ENCODE assay signal across 8 cellular contexts in genomic region chr3:42025388-42026138, GRCh38.
DNase-seq lines count a peak whose midpoint lies in the region; ATAC-seq lines count a peak whose summit lies in the region.

No MANE protein-coding gene starts in this region.

- H3K27ac Mint-ChIP-seq in activated naive CD8-positive, alpha-beta T cell treated with anti-CD3 and anti-CD28 coated beads for 36 hours = peak overlapping the region; percentile 10

- DNase-seq in activated T-cell treated with anti-CD3 and anti-CD28 coated beads, Interleukin-2, amount 50 U/mL, for 4 hours = no peak
- DNase-seq in activated T-cell treated with anti-CD3 and anti-CD28 coated beads for 4 hours (no peak), NCI-H345 treated with DMSO at 0.1 percent for 48 hours (lab: John Stamatoyannopoulos, UW; ENCODE audit: unreplicated experiment) (peak; percentile 68), Right ventricle myocardium superior (peak; percentile 91), occipital lobe (lab: John Stamatoyannopoulos, UW) (peak; percentile 81)
- DNase-seq in activated naive CD8-positive, alpha-beta T cell treated with anti-CD3 and anti-CD28 coated beads for 36 hours = no peak
- DNase-seq in effector memory CD4-positive, alpha-beta T cell = no peak

- H3K4me1 ChIP-seq in effector memory CD4-positive, alpha-beta T cell (ENCODE audit: control insufficient read depth, insufficient read depth, low read length, poor library complexity, severe bottlenecking) = peaks cover 3% of the 10 kb centered on the region

- peaks cover 66% of the 10 kb centered on the region for H3K4me1 Mint-ChIP-seq in activated T-cell treated with anti-CD3 and anti-CD28 coated beads, Interleukin-2, amount 50 U/mL, for 4 hours (ENCODE audit: low read depth)
- H3K4me1 Mint-ChIP-seq in activated naive CD8-positive, alpha-beta T cell treated with anti-CD3 and anti-CD28 coated beads for 36 hours = peaks cover 48% of the 10 kb centered on the region

- no peaks in the 10 kb centered on the region for H3K27me3 ChIP-seq in effector memory CD4-positive, alpha-beta T cell (replicated peaks; ENCODE audit: control insufficient read depth, insufficient read depth, low read length, poor library complexity, severe bottlenecking)

- no peak overlapping the region for H3K27ac ChIP-seq in effector memory CD4-positive, alpha-beta T cell (ENCODE audit: insufficient read depth, low read length, poor library complexity, severe bottlenecking)

- peaks cover 7% of the 10 kb centered on the region for H3K9me3 Mint-ChIP-seq in activated T-cell treated with anti-CD3 and anti-CD28 coated beads, Interleukin-2, amount 50 U/mL, for 4 hours
- peaks cover 4% of the 10 kb centered on the region for H3K9me3 Mint-ChIP-seq in activated naive CD8-positive, alpha-beta T cell treated with anti-CD3 and anti-CD28 coated beads for 36 hours

- no peaks in the 10 kb centered on the region for H3K9me3 ChIP-seq in effector memory CD4-positive, alpha-beta T cell (ENCODE audit: control insufficient read depth, low read length)

- intact Hi-C loops in Right ventricle myocardium superior (cut with DNase I) = loop anchor here (5.0 kb wide), 1 partner anchor 632 kb away; no protein-coding TSS in a partner anchor

- ATAC-seq in activated T-cell treated with anti-CD3 and anti-CD28 coated beads, Interleukin-2, amount 50 U/mL, for 4 hours = no peak
- ATAC-seq in HG03045 (IDR thresholded peaks at IDR 0.05; ENCODE audit: unreplicated experiment) (peak; percentile 72), Right ventricle myocardium superior (ENCODE audit: poor library complexity) (peak; percentile 98)

- peak overlapping the region; percentile 5 for H3K4me3 Mint-ChIP-seq in activated T-cell treated with anti-CD3 and anti-CD28 coated beads, Interleukin-2, amount 50 U/mL, for 4 hours
- H3K4me3 Mint-ChIP-seq in activated naive CD8-positive, alpha-beta T cell treated with anti-CD3 and anti-CD28 coated beads for 36 hours = no peak overlapping the region

- no peak overlapping the region for H3K4me3 ChIP-seq in effector memory CD4-positive, alpha-beta T cell (ENCODE audit: insufficient read depth, low read depth, low read length, poor library complexity, severe bottlenecking)

- no peaks in the 10 kb centered on the region for H3K27me3 Mint-ChIP-seq in activated T-cell treated with anti-CD3 and anti-CD28 coated beads, Interleukin-2, amount 50 U/mL, for 4 hours (ENCODE audit: low read depth)
- H3K27me3 Mint-ChIP-seq in activated naive CD8-positive, alpha-beta T cell treated with anti-CD3 and anti-CD28 coated beads for 36 hours = no peaks in the 10 kb centered on the region

- no peaks in the 10 kb centered on the region for H3K36me3 ChIP-seq in effector memory CD4-positive, alpha-beta T cell (ENCODE audit: control insufficient read depth, insufficient read depth, low read length)

- H3K36me3 Mint-ChIP-seq in activated T-cell treated with anti-CD3 and anti-CD28 coated beads, Interleukin-2, amount 50 U/mL, for 4 hours (ENCODE audit: insufficient read depth) = peaks cover 7% of the 10 kb centered on the region
- H3K36me3 Mint-ChIP-seq in activated naive CD8-positive, alpha-beta T cell treated with anti-CD3 and anti-CD28 coated beads for 36 hours = peaks cover 7% of the 10 kb centered on the region

Comparison
In these comparisons a context has a peak if more than half of its experiments do, and no peak if none do; other contexts are left out.
1. ATAC-seq: peak in HG03045 (single experiment) and Right ventricle myocardium superior (single experiment); none in activated T-cell treated with anti-CD3 and anti-CD28 coated beads, Interleukin-2, amount 50 U/mL, for 4 hours (0 of 2).
2. DNase-seq: peak in NCI-H345 treated with DMSO at 0.1 percent for 48 hours (single experiment), Right ventricle myocardium superior (single experiment) and occipital lobe (single experiment); none in activated T-cell treated with anti-CD3 and anti-CD28 coated beads, Interleukin-2, amount 50 U/mL, for 4 hours (single experiment), activated T-cell treated with anti-CD3 and anti-CD28 coated beads for 4 hours (single experiment), activated naive CD8-positive, alpha-beta T cell treated with anti-CD3 and anti-CD28 coated beads for 36 hours (single experiment) and effector memory CD4-positive, alpha-beta T cell (0 of 3).